In the genomic region with DNA sequence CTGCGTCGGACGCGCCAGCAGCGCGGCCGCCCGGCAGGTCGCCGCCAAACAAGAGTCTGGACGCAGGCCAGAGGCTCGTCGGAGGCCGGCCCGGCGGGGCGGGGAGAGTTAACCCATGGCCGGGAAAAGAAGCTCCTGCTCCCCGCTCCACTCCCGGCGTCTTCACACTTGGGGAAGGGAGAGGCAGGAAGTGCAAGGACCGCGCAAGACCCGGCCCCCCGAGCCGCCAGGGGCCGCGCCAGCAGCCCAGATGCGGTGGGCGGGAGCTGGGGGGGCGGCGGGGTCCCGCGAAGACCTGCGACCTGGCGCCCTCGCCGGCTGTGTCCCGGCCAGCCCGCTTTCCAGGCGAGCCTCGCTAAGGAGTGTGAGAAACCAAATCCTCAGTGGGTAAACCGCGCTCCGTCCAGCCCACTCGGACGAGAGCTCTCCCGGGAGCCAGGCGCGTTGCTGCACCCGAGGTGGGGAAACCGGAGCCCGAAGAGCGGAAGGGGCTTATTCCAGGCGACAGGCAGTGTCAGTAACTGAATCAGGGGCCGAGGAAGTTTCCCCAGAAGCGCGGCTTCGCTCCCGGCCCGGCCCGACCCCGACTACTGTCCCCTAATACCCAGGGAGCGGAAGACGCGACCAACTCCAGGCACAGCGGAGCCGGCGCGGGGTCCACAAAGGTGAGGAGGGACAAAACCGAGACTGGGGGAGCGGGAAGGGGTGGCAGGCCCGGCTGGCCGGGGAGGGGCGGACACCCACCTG, we compare ENCODE assay signal across 8 cellular contexts. TPM values are rescaled to one million over a fixed set of nuclear protein-coding genes. Genes with fewer than 3 reads are reported as not detected.
DNase-seq lines count a peak whose midpoint lies in the region; ATAC-seq and TF ChIP-seq lines count a peak whose summit lies in the region.

No MANE protein-coding gene starts in this region.

- H3K27me3 Mint-ChIP-seq in activated CD4-positive, alpha-beta T cell treated with anti-CD3 and anti-CD28 coated beads for 36 hours: peaks cover 42% of the 10 kb centered on the region

- H3K9ac ChIP-seq in adipocyte (ENCODE audit: low read length): peak overlapping the region; percentile 93

- H3K9me3 ChIP-seq in adipocyte (ENCODE audit: control insufficient read depth, low read length) (no peaks in the 10 kb centered on the region), right cardiac atrium (ENCODE audit: control insufficient read depth, low read length) (no peaks in the 10 kb centered on the region)

- POLR2A ChIA-PET in activated CD4-positive, alpha-beta T cell treated with anti-CD3 and anti-CD28 coated beads for 36 hours (lab: Charles Lee): no interaction called here

- no peaks in the 10 kb centered on the region for H3K36me3 Mint-ChIP-seq in activated CD4-positive, alpha-beta T cell treated with anti-CD3 and anti-CD28 coated beads for 36 hours (ENCODE audit: low read depth)

- peak; percentile 19 for ATAC-seq in activated CD4-positive, alpha-beta T cell treated with anti-CD3 and anti-CD28 coated beads for 36 hours
- ATAC-seq in right cardiac atrium: peak; percentile 26 to 54

- no peak for DNase-seq in activated CD4-positive, alpha-beta T cell treated with anti-CD3 and anti-CD28 coated beads for 36 hours
- DNase-seq in activated CD4-positive, alpha-beta T cell treated with anti-CD3 and anti-CD28 coated beads, Interleukin-2, amount 50 U/mL, for 48 hours: no peak
- DNase-seq in HuH-7.5 (ENCODE audit: low spot score): peak; percentile 83
- peak; percentile 73 for DNase-seq in adipocyte (ENCODE audit: low read depth)
- peak; percentile 73 to 89 (median 89) for DNase-seq in right cardiac atrium
- no peak for DNase-seq in retinal pigment epithelial cell (ENCODE audit: low read depth)
- DNase-seq in GOT3 (lab: John Stamatoyannopoulos, UW): no peak
- no peak for DNase-seq in activated CD4-positive, alpha-beta T cell treated with anti-CD3 and anti-CD28 coated beads, Interleukin-2, amount 50 U/mL, for 1 hour

- H3K4me3 ChIP-seq in adipocyte (ENCODE audit: low read length): peak overlapping the region; percentile 91
- peak overlapping the region; percentile 65 for H3K4me3 ChIP-seq in right cardiac atrium (ENCODE audit: low read length)
- peak overlapping the region; percentile 75 for H3K4me3 ChIP-seq in retinal pigment epithelial cell (ENCODE audit: low read length)

- H3K9me3 Mint-ChIP-seq in activated CD4-positive, alpha-beta T cell treated with anti-CD3 and anti-CD28 coated beads for 36 hours (ENCODE audit: low read depth): no peaks in the 10 kb centered on the region

- CTCF ChIA-PET in activated CD4-positive, alpha-beta T cell treated with anti-CD3 and anti-CD28 coated beads for 36 hours (lab: Charles Lee): interaction anchor here (0.5 to 1.4 kb wide), 8 partner anchors 11 to 1339 kb away, joined by 3 to 4 read pairs (median 3); no protein-coding TSS in a partner anchor

- H3K36me3 ChIP-seq in adipocyte (ENCODE audit: control insufficient read depth, insufficient read depth, low read length, severe bottlenecking): no peaks in the 10 kb centered on the region

- H3K4me1 Mint-ChIP-seq in activated CD4-positive, alpha-beta T cell treated with anti-CD3 and anti-CD28 coated beads for 36 hours: peaks cover 11% of the 10 kb centered on the region

- intact Hi-C loops in activated CD4-positive, alpha-beta T cell treated with anti-CD3 and anti-CD28 coated beads for 36 hours (cut with DNase I, micrococcal nuclease): no loop called here
- intact Hi-C loops in right cardiac atrium (cut with DNase I): loop anchor here in 2 of 4 donors (10.0 kb wide), 2 partner anchors 46 to 64 kb away; partner anchors contain the start of gene MORF4L1 (in 2 of the 2)

- no peak for TF ChIP-seq CTCF in retinal pigment epithelial cell (conservative IDR thresholded peaks at IDR 0.05; ENCODE audit: low read depth, low read length)

- peak overlapping the region; percentile 68 for H3K27ac ChIP-seq in right cardiac atrium (ENCODE audit: low read length)

- peaks cover 27% of the 10 kb centered on the region for H3K4me1 ChIP-seq in adipocyte (ENCODE audit: control insufficient read depth, insufficient read depth, low read length)
- peaks cover 5% of the 10 kb centered on the region for H3K4me1 ChIP-seq in right cardiac atrium (ENCODE audit: control insufficient read depth, insufficient read depth, low read length)

- no peak overlapping the region for H3K27ac Mint-ChIP-seq in activated CD4-positive, alpha-beta T cell treated with anti-CD3 and anti-CD28 coated beads for 36 hours

- peak overlapping the region; percentile 61 for H3K4me3 Mint-ChIP-seq in activated CD4-positive, alpha-beta T cell treated with anti-CD3 and anti-CD28 coated beads for 36 hours

- under 1% methylated on average over 75 of the region's 75 CpGs for WGBS in right cardiac atrium

- no peaks in the 10 kb centered on the region for H3K27me3 ChIP-seq in adipocyte (replicated peaks; ENCODE audit: control insufficient read depth, insufficient read depth, low read length)
- no peaks in the 10 kb centered on the region for H3K27me3 ChIP-seq in right cardiac atrium (ENCODE audit: control insufficient read depth, insufficient read depth)

RNA-seq across cellular contexts. Expression of gene ADAMTS7, which starts 0.7 kb away (rescaled TPM):
- under 1 TPM; 0.09 to 0.23 TPM for total RNA-seq in activated CD4-positive, alpha-beta T cell treated with anti-CD3 and anti-CD28 coated beads for 36 hours
- total RNA-seq in right cardiac atrium: 10 to 100 TPM; 38.8 to 85.9 (median 82.0) TPM
- 40.3 TPM for polyA plus RNA-seq in right cardiac atrium

Comparison
In these comparisons a context has a peak if more than half of its experiments do, and no peak if none do; other contexts are left out.
1. DNase-seq: peak in HuH-7.5 (single experiment), adipocyte (single experiment) and right cardiac atrium (3 of 3); none in activated CD4-positive, alpha-beta T cell treated with anti-CD3 and anti-CD28 coated beads for 36 hours (single experiment), activated CD4-positive, alpha-beta T cell treated with anti-CD3 and anti-CD28 coated beads, Interleukin-2, amount 50 U/mL, for 48 hours (0 of 2), retinal pigment epithelial cell (single experiment), GOT3 (single experiment) and activated CD4-positive, alpha-beta T cell treated with anti-CD3 and anti-CD28 coated beads, Interleukin-2, amount 50 U/mL, for 1 hour (single experiment).
2. RNA of gene ADAMTS7, which starts 0.7 kb away (total RNA-seq): 38.8 to 85.9 TPM in right cardiac atrium; 0.09 to 0.23 TPM in activated CD4-positive, alpha-beta T cell treated with anti-CD3 and anti-CD28 coated beads for 36 hours; every median in the first group is over 10 times any median in the second.
3. Peak in every context shown above with its lines, with median percentiles within 50 percentile points of each other: H3K4me3 ChIP-seq.